ENCODE assay signal across 21 cellular contexts in the genomic region with DNA sequence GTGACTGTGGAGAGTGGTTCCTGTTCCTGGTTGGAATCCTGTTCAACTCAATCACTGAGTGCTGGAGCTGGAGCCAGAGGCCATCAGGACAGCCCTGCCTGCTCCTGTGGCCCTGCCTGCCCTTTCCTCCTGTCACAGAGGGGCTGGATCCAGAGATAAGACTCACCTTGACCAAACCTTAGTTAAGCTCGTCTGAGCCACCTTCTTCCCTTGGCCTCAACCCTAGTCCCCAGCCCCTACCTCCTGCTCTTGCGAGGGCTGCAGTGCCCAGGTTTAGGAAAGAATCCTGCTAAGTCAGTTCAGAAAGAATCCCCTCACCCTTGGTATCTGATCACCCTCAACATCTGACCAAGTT. TPM values are rescaled to one million over a fixed set of nuclear protein-coding genes. Genes with fewer than 3 reads are reported as not detected.
A peak's percentile ranks its signal among the peaks of the same experiment; 100 is the strongest.
DNase-seq lines count a peak whose midpoint lies in the region; ATAC-seq and TF ChIP-seq lines count a peak whose summit lies in the region.
"Had no signal": no experiment of that assay in that cellular context is flagged by ENCODE, and none has a peak within 500 bp of the region (broad histone marks: within the 10 kb centered on the region; RNA-seq: fewer than 3 reads in every experiment).

No MANE protein-coding gene starts in this region.

- no peaks in the 10 kb centered on the region for H3K9me2 ChIP-seq in PC-3 (replicated peaks; ENCODE audit: low read length)

- H3K27ac Mint-ChIP-seq in natural killer cell: no peak overlapping the region
- H3K27ac Mint-ChIP-seq: CD4-positive, CD25-positive, alpha-beta regulatory T cell; GM23338 had no signal

- TF ChIP-seq EP300 in esophagus muscularis mucosa (IDR thresholded peaks at IDR 0.05): no peak

- H4K20me1 ChIP-seq in BLaER1 (no peaks in the 10 kb centered on the region), PC-3 (ENCODE audit: low read length) (no peaks in the 10 kb centered on the region)

- H3K4me3 Mint-ChIP-seq in natural killer cell: peak overlapping the region; percentile 79
- H3K4me3 Mint-ChIP-seq: CD4-positive, CD25-positive, alpha-beta regulatory T cell; GM23338 had no signal

- DNase-seq in WERI-Rb-1: peak; percentile 60
- peak; percentile 66 for DNase-seq in esophagus muscularis mucosa (ENCODE audit: extremely low spot score)
- no peak for DNase-seq in natural killer cell
- no peak for DNase-seq in PC-3
- DNase-seq in HT-29 (ENCODE audit: low spot score): no peak
- DNase-seq in activated CD4-positive, alpha-beta T cell treated with anti-CD3 and anti-CD28 coated beads, Interleukin-2, amount 50 U/mL, for 4 hours: no peak
- DNase-seq: 8988T; C1 segment of cervical spinal cord; Caco-2; CD4-positive, CD25-positive, alpha-beta regulatory T cell; DMS153; DMS79; GDM1; HCEC 1CT; IMR-90 had no signal

- 80% methylated on average over 2 of the region's 2 CpGs for WGBS in esophagus muscularis mucosa

- H3K36me3 ChIP-seq in BLaER1 (no peaks in the 10 kb centered on the region), WERI-Rb-1 (no peaks in the 10 kb centered on the region), esophagus muscularis mucosa (no peaks in the 10 kb centered on the region), PC-3 (ENCODE audit: low read depth, low read length) (no peaks in the 10 kb centered on the region)

- no peak for TF ChIP-seq CTCF in WERI-Rb-1 (IDR thresholded peaks at IDR 0.05; ENCODE audit: low read depth, low read length)
- TF ChIP-seq CTCF in esophagus muscularis mucosa (IDR thresholded peaks at IDR 0.05): no peak
- no peak for TF ChIP-seq CTCF in natural killer cell (IDR thresholded peaks at IDR 0.05)
- no peak for TF ChIP-seq CTCF in PC-3 (conservative IDR thresholded peaks at IDR 0.05; ENCODE audit: low read depth, low read length)

- no peak for TF ChIP-seq POLR2A in esophagus muscularis mucosa (IDR thresholded peaks at IDR 0.05; ENCODE audit: low read depth)

- H3K9me3 Mint-ChIP-seq in natural killer cell: peaks cover 2 to 9% of the 10 kb centered on the region in 2 donors

- H3K27me3 ChIP-seq in BLaER1 (no peaks in the 10 kb centered on the region), WERI-Rb-1 (ENCODE audit: insufficient read depth, low read depth, severe bottlenecking) (no peaks in the 10 kb centered on the region), esophagus muscularis mucosa (no peaks in the 10 kb centered on the region), PC-3 (ENCODE audit: low read length) (peaks cover 33% of the 10 kb centered on the region)

- POLR2A ChIA-PET in PC-3 (lab: Charles Lee; ENCODE audit: unreplicated experiment): no interaction called here

- no peak overlapping the region for H3K4me3 ChIP-seq in BLaER1
- no peak overlapping the region for H3K4me3 ChIP-seq in WERI-Rb-1 (ENCODE audit: low read depth, low read length)
- H3K4me3 ChIP-seq in esophagus muscularis mucosa: no peak overlapping the region
- H3K4me3 ChIP-seq in PC-3 (ENCODE audit: low read length): no peak overlapping the region
- H3K4me3 ChIP-seq: GM23338 had no signal

- CTCF ChIA-PET in PC-3 (lab: Charles Lee): no interaction called here

- peaks cover 14% of the 10 kb centered on the region for H3K36me3 Mint-ChIP-seq in natural killer cell
- H3K36me3 Mint-ChIP-seq: CD4-positive, CD25-positive, alpha-beta regulatory T cell had no signal

- intact Hi-C loops in esophagus muscularis mucosa (cut with DNase I): no loop called here
- intact Hi-C loops in natural killer cell (cut with micrococcal nuclease): no loop called here
- intact Hi-C loops in PC-3 (cut with micrococcal nuclease): no loop called here

- no peaks in the 10 kb centered on the region for H3K9me3 ChIP-seq in BLaER1
- no peaks in the 10 kb centered on the region for H3K9me3 ChIP-seq in WERI-Rb-1 (ENCODE audit: severe bottlenecking)
- no peaks in the 10 kb centered on the region for H3K9me3 ChIP-seq in esophagus muscularis mucosa
- no peaks in the 10 kb centered on the region; the same call in 1 of the 2 replicates for H3K9me3 ChIP-seq in PC-3 (ENCODE audit: low read length)

- H3K79me2 ChIP-seq in PC-3 (ENCODE audit: low read length): no peaks in the 10 kb centered on the region

- BruUV-seq in PC-3 (replicated peaks; lab: Mats Ljungman, UMichigan): no TSS peak

- H3K27me3 Mint-ChIP-seq in natural killer cell (ENCODE audit: low read depth in 2 of 2): peaks cover 43 to 55% of the 10 kb centered on the region in 2 donors
- H3K27me3 Mint-ChIP-seq: CD4-positive, CD25-positive, alpha-beta regulatory T cell had no signal

- no peak overlapping the region for H2AFZ ChIP-seq in PC-3 (ENCODE audit: low read length)
- H2AFZ ChIP-seq: GM23338 had no signal

- ATAC-seq in natural killer cell (no peak), PC-3 (no peak), HG02623 (IDR thresholded peaks at IDR 0.05; ENCODE audit: unreplicated experiment) (no peak)
- ATAC-seq: GM23338 had no signal

- H3K9ac ChIP-seq in BLaER1 (no peak overlapping the region), PC-3 (ENCODE audit: low read length) (no peak overlapping the region)

- no peaks in the 10 kb centered on the region for H3F3A ChIP-seq in PC-3 (ENCODE audit: low read length, unreplicated experiment)

- H3K4me1 ChIP-seq in BLaER1: peaks cover 12% of the 10 kb centered on the region
- peaks cover 0 to under 1% (median 0%) of the 10 kb centered on the region in 4 donors for H3K4me1 ChIP-seq in esophagus muscularis mucosa
- peaks cover under 1% of the 10 kb centered on the region for H3K4me1 ChIP-seq in PC-3 (ENCODE audit: insufficient read depth, low read length)

- H3K27ac ChIP-seq in BLaER1 (0 out of 2 replicates have a peak overlapping the region, but pooled peaks have one; percentile 19), WERI-Rb-1 (peak overlapping the region; percentile 39), esophagus muscularis mucosa (replicated peaks in 1 of 4) (no peak overlapping the region), PC-3 (ENCODE audit: low read length) (no peak overlapping the region)
- H3K27ac ChIP-seq: HL-60 had no signal

- H3K4me1 Mint-ChIP-seq in natural killer cell: peaks cover 62 to 81% of the 10 kb centered on the region in 2 donors
- H3K4me1 Mint-ChIP-seq: GM23338 had no signal

- H3K4me2 ChIP-seq in BLaER1 (peak overlapping the region; percentile 35), PC-3 (ENCODE audit: low read length) (no peak overlapping the region)
- H3K4me2 ChIP-seq: GM23338 had no signal

RNA-seq across cellular contexts. Expression of gene CST5, which starts 47.0 kb away (rescaled TPM):
- total RNA-seq in esophagus muscularis mucosa (1 to 10 TPM in 3 of 4 donors, not detected in 1; 1.4 to 4.5 (median 3.7) TPM), natural killer cell (not detected), PC-3 (2014; rRNA removed) (not detected in 2 replicates)
- not detected in 2 replicates for total RNA-seq in HT-29 (2014; rRNA removed; shearing (Covaris generic))
- total RNA-seq: A673; Caco-2; CD4-positive, CD25-positive, alpha-beta regulatory T cell; Daoy; GM23338; IMR-90 had no signal

Comparison
In these comparisons a context has a peak if more than half of its experiments do, and no peak if none do; other contexts are left out.
1. H3K27ac ChIP-seq: peak in BLaER1 (single experiment) and WERI-Rb-1 (single experiment); none in esophagus muscularis mucosa (0 of 4) and PC-3 (single experiment).
2. DNase-seq: peak in WERI-Rb-1 (single experiment) and esophagus muscularis mucosa (single experiment); none in natural killer cell (single experiment), PC-3 (single experiment), HT-29 (single experiment) and activated CD4-positive, alpha-beta T cell treated with anti-CD3 and anti-CD28 coated beads, Interleukin-2, amount 50 U/mL, for 4 hours (0 of 2).